In genomic region chr12:25186038-25186787, GRCh38 we compare ENCODE assay signal across 1 cellular context.
TF ChIP-seq lines count a peak whose summit lies in the region.

No MANE protein-coding gene starts in this region.

TF ChIP-seq in GM12878, 131 proteins besides CTCF, POLR2A, EP300 and RAD21 (continued from another document):
- TF ChIP-seq ZNF592 (IDR thresholded peaks at IDR 0.05) (no peak), NFYA (IDR thresholded peaks at IDR 0.05; ENCODE audit: borderline replicate concordance, low read depth, low read length) (no peak), MEF2B (IDR thresholded peaks at IDR 0.05; ENCODE audit: partially characterized antibody, poor library complexity, severe bottlenecking) (peak; percentile 15), IKZF2 (IDR thresholded peaks at IDR 0.05) (peak in 1 of 2 experiments; percentile 23; a peak in 1 of 4 replicates)
